ENCODE assay signal across 1 cellular context in genomic region chr1:103561612-103562395, GRCh38.
TF ChIP-seq lines count a peak whose summit lies in the region.

No MANE protein-coding gene starts in this region.

TF ChIP-seq in GM23338, 12 proteins besides CTCF, POLR2A, EP300 and RAD21:
- TF ChIP-seq STAT1 (IDR thresholded peaks at IDR 0.05; ENCODE audit: unreplicated experiment) (no peak), EZH2phosphoT487 (IDR thresholded peaks at IDR 0.05; ENCODE audit: unreplicated experiment) (no peak)
